Comparison of ENCODE assay signal across 1 cellular context in the genomic region with DNA sequence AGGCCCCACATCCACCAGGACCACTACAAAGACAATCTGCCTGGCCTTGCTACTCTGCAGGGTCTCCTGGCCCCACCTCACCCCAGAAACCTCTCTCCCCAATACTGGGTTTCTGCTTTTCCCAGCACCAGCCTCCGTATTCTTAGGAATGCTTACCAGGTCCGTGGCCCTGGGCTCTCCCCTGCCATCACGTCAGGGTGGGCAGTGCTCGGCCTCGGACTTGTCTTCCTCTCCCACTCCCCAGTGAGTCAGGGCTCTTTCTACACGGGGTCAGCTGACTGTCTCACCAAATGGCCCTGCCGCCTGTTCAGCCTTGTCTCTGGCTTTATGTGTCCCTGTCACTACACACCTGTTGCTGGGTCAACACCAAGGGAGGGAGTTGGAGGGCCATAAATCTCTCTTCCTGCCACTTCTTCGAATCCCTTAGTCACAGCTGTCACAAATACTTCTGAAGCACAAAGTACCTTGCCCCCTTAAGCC.
TF ChIP-seq lines count a peak whose summit lies in the region.

No MANE protein-coding gene starts in this region.

TF ChIP-seq in SK-N-SH, 30 proteins besides CTCF, POLR2A, EP300 and RAD21 (continued from another document):
- TF ChIP-seq, protein P1, sequence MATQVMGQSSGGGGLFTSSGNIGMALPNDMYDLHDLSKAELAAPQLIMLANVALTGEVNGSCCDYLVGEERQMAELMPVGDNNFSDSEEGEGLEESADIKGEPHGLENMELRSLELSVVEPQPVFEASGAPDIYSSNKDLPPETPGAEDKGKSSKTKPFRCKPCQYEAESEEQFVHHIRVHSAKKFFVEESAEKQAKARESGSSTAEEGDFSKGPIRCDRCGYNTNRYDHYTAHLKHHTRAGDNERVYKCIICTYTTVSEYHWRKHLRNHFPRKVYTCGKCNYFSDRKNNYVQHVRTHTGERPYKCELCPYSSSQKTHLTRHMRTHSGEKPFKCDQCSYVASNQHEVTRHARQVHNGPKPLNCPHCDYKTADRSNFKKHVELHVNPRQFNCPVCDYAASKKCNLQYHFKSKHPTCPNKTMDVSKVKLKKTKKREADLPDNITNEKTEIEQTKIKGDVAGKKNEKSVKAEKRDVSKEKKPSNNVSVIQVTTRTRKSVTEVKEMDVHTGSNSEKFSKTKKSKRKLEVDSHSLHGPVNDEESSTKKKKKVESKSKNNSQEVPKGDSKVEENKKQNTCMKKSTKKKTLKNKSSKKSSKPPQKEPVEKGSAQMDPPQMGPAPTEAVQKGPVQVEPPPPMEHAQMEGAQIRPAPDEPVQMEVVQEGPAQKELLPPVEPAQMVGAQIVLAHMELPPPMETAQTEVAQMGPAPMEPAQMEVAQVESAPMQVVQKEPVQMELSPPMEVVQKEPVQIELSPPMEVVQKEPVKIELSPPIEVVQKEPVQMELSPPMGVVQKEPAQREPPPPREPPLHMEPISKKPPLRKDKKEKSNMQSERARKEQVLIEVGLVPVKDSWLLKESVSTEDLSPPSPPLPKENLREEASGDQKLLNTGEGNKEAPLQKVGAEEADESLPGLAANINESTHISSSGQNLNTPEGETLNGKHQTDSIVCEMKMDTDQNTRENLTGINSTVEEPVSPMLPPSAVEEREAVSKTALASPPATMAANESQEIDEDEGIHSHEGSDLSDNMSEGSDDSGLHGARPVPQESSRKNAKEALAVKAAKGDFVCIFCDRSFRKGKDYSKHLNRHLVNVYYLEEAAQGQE (IDR thresholded peaks at IDR 0.05; ENCODE audit: low read depth, low read length): no peak
- TF ChIP-seq, protein P2, sequence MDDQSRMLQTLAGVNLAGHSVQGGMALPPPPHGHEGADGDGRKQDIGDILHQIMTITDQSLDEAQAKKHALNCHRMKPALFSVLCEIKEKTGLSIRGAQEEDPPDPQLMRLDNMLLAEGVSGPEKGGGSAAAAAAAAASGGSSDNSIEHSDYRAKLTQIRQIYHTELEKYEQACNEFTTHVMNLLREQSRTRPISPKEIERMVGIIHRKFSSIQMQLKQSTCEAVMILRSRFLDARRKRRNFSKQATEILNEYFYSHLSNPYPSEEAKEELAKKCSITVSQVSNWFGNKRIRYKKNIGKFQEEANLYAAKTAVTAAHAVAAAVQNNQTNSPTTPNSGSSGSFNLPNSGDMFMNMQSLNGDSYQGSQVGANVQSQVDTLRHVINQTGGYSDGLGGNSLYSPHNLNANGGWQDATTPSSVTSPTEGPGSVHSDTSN (IDR thresholded peaks at IDR 0.05): no peak
- TF ChIP-seq MXI1 (IDR thresholded peaks at IDR 0.05; ENCODE audit: low read depth, low read length) (no peak), JUND (IDR thresholded peaks at IDR 0.05) (no peak), FOXM1 (IDR thresholded peaks at IDR 0.05; ENCODE audit: low read depth) (no peak), ELF1 (IDR thresholded peaks at IDR 0.05) (no peak), MEF2A (IDR thresholded peaks at IDR 0.05; ENCODE audit: borderline replicate concordance, low read depth) (no peak), GABPA (IDR thresholded peaks at IDR 0.05; ENCODE audit: low read depth) (no peak)
- TF ChIP-seq, protein P3, sequence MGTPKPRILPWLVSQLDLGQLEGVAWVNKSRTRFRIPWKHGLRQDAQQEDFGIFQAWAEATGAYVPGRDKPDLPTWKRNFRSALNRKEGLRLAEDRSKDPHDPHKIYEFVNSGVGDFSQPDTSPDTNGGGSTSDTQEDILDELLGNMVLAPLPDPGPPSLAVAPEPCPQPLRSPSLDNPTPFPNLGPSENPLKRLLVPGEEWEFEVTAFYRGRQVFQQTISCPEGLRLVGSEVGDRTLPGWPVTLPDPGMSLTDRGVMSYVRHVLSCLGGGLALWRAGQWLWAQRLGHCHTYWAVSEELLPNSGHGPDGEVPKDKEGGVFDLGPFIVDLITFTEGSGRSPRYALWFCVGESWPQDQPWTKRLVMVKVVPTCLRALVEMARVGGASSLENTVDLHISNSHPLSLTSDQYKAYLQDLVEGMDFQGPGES (IDR thresholded peaks at IDR 0.05; ENCODE audit: low read depth, low read length): no peak
- TF ChIP-seq, protein P4, sequence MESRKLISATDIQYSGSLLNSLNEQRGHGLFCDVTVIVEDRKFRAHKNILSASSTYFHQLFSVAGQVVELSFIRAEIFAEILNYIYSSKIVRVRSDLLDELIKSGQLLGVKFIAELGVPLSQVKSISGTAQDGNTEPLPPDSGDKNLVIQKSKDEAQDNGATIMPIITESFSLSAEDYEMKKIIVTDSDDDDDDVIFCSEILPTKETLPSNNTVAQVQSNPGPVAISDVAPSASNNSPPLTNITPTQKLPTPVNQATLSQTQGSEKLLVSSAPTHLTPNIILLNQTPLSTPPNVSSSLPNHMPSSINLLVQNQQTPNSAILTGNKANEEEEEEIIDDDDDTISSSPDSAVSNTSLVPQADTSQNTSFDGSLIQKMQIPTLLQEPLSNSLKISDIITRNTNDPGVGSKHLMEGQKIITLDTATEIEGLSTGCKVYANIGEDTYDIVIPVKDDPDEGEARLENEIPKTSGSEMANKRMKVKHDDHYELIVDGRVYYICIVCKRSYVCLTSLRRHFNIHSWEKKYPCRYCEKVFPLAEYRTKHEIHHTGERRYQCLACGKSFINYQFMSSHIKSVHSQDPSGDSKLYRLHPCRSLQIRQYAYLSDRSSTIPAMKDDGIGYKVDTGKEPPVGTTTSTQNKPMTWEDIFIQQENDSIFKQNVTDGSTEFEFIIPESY (IDR thresholded peaks at IDR 0.05; ENCODE audit: borderline replicate concordance, low read depth): no peak
